32 cellular contexts compared by ENCODE assay signal in genomic region chr7:107847168-107847835, GRCh38. TPM values are rescaled to one million over a fixed set of nuclear protein-coding genes. Genes with fewer than 3 reads are reported as not detected.
"Had no signal": no experiment of that assay in that cellular context is flagged by ENCODE, and none has a peak within 500 bp of the region (broad histone marks: within the 10 kb centered on the region; RNA-seq: fewer than 3 reads in every experiment).

No MANE protein-coding gene starts in this region.

- H3K4me3 ChIP-seq: adrenal gland, ascending aorta, cardiac muscle cell, coronary artery, dorsolateral prefrontal cortex, gastrocnemius medialis, skin epidermis, thoracic aorta had no signal

- H3K27me3 ChIP-seq: ascending aorta, cardiac muscle cell, dorsolateral prefrontal cortex, gastrocnemius medialis, neutrophil had no signal

- H3K36me3 ChIP-seq: adrenal gland, ascending aorta, cardiac muscle cell, gastrocnemius medialis, neutrophil, thoracic aorta had no signal

- DNase-seq: activated CD4-positive, alpha-beta memory T cell treated with anti-CD3 and anti-CD28 coated beads for 36 hours; activated CD4-positive, alpha-beta T cell treated with anti-CD3 and anti-CD28 coated beads, Interleukin-2, amount 10 ng/mL, durations not matched to agents 24 days and 14 days; activated CD4-positive, CD25-positive, alpha-beta regulatory T cell treated with anti-CD3 and anti-CD28 coated beads, Interleukin-2, amount 50 U/mL, for 72 hours; activated CD8-positive, alpha-beta memory T cell treated with anti-CD3 and anti-CD28 coated beads, Interleukin-2, amount 50 U/mL, for 4 hours; activated effector memory CD4-positive, alpha-beta T cell treated with anti-CD3 and anti-CD28 coated beads, Interleukin-2, amount 50 U/mL, for 16 hours; activated naive CD4-positive, alpha-beta T cell treated with anti-CD3 and anti-CD28 coated beads for 36 hours; activated naive CD8-positive, alpha-beta T cell treated with anti-CD3 and anti-CD28 coated beads for 36 hours; activated T-cell treated with anti-CD3 and anti-CD28 coated beads, Interleukin-2, amount 50 U/mL, for 1 hour; adrenal gland; cerebellar nuclear complex; dorsolateral prefrontal cortex; effector memory CD4-positive, alpha-beta T cell; gastrocnemius medialis; glutamatergic neuron; left ventricle myocardium superior; mammary epithelial cell; stimulated activated CD4-positive, alpha-beta T cell treated with anti-CD3 and anti-CD28 coated beads, Interleukin-12 subunit alpha, Interleukin-12 subunit beta, amount 100 ng/mL, for 4 hours; stimulated activated CD4-positive, alpha-beta T cell treated with anti-CD3 and anti-CD28 coated beads, Interleukin-4, amount 100 ng/mL, for 1 hour; T1000 had no signal

- H3K27ac ChIP-seq: adrenal gland, ascending aorta, cardiac muscle cell, coronary artery, dorsolateral prefrontal cortex, neutrophil, skin epidermis, thoracic aorta had no signal

- H3K9me3 ChIP-seq: adrenal gland, ascending aorta, gastrocnemius medialis, neutrophil, thoracic aorta had no signal

- H3K4me1 ChIP-seq: adrenal gland, ascending aorta had no signal

RNA-seq across cellular contexts. Expression of gene SLC26A3, which starts 44.3 kb away (rescaled TPM):
- total RNA-seq: activated CD4-positive, alpha-beta memory T cell treated with anti-CD3 and anti-CD28 coated beads for 36 hours; activated CD4-positive, alpha-beta T cell treated with anti-CD3 and anti-CD28 coated beads, Interleukin-2, amount 10 ng/mL, durations not matched to agents 24 days and 14 days; activated CD8-positive, alpha-beta memory T cell treated with anti-CD3 and anti-CD28 coated beads for 36 hours; activated naive CD4-positive, alpha-beta T cell treated with anti-CD3 and anti-CD28 coated beads for 36 hours; activated naive CD8-positive, alpha-beta T cell treated with anti-CD3 and anti-CD28 coated beads for 36 hours; activated T-helper 1 cell treated with anti-CD3 and anti-CD28 coated beads, Interleukin-12 subunit alpha, Interleukin-12 subunit beta, Interleukin-2, Interleukin-4 antibody, amounts not matched to agents 30 ng/mL and 10 ng/mL and 1 ng/mL, durations not matched to agents 14 hours and 24 hours and 36 hours; cardiac muscle cell; dorsolateral prefrontal cortex; epithelial cell of proximal tubule; left ventricle myocardium superior; mammary epithelial cell; osteocyte; posterior vena cava; renal cortical epithelial cell; sciatic nerve; thoracic aorta had no signal
